ENCODE assay signal across 1 cellular context in the genomic region with DNA sequence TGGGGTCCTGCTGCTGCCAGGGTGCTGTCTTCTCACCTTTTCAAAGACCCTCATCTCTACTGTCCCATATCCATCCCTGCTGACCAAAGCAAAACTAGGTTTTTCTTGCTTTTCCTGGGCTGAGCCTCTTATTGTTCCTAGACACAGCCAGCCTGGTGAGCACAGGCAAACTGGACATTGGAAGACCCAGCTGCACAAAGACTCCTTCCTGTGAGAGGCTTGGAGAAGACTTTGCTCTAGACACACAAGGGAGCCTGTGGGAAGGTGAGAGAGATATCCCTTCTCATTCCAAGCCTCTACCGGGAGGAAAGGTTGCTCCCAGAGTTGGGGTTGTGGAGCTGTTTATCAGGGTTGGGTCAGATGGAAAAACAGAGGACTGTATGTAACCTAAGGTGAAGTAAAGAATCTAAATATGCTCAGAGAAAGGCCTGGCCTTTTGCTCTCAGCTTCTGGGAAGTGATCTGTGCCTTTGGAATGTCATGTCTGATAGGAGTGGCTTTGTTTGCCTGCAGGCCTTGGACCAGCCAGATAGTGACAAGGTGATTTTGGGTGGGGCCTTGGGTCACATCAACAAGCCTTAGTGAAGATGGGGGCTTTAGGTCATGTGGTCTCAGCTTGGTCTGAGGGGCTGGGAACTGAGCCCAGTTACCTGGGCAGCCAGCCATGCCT.
TF ChIP-seq lines count a peak whose summit lies in the region.

No MANE protein-coding gene starts in this region.

TF ChIP-seq in SK-N-SH, 30 proteins besides CTCF, POLR2A, EP300 and RAD21 (continued from another document):
- no peak for TF ChIP-seq USF1 (IDR thresholded peaks at IDR 0.05; ENCODE audit: borderline replicate concordance, low read depth)
